25 cellular contexts compared by ENCODE assay signal in genomic region chr14:76591270-76591669, GRCh38.
DNase-seq lines count a peak whose midpoint lies in the region; ATAC-seq and TF ChIP-seq lines count a peak whose summit lies in the region.
"Had no signal": no experiment of that assay in that cellular context is flagged by ENCODE, and none has a peak within 500 bp of the region (broad histone marks: within the 10 kb centered on the region; RNA-seq: fewer than 3 reads in every experiment).

No MANE protein-coding gene starts in this region.

- H3K27ac ChIP-seq in A673 (ENCODE audit: low read depth, low read length, poor library complexity, severe bottlenecking) (no peak overlapping the region), HEK293 (ENCODE audit: extremely low read depth, low read depth, low read length) (no peak overlapping the region), breast epithelium (no peak overlapping the region)
- H3K27ac ChIP-seq: spleen had no signal

- H3K36me3 Mint-ChIP-seq in nephron (ENCODE audit: low read depth), result no peaks in the 10 kb centered on the region
- no peaks in the 10 kb centered on the region for H3K36me3 Mint-ChIP-seq in activated CD4-positive, alpha-beta T cell treated with anti-CD3 and anti-CD28 coated beads, Interleukin-2, amount 10 ng/mL, durations not matched to agents 24 days and 14 days (ENCODE audit: low read depth)
- H3K36me3 Mint-ChIP-seq: activated naive CD4-positive, alpha-beta T cell treated with anti-CD3 and anti-CD28 coated beads, Interleukin-2, amount 50 U/mL, for 72 hours; immature natural killer cell had no signal

- TF ChIP-seq POLR2A in breast epithelium (IDR thresholded peaks at IDR 0.05), result no peak

- CTCF ChIA-PET in A673 (lab: Charles Lee), result no interaction called here
- CTCF ChIA-PET in HEK293 (lab: Yijun Ruan, JAX), result no interaction called here

- H3K9me3 ChIP-seq in A673 (ENCODE audit: low read depth, low read length, poor library complexity, severe bottlenecking) (no peaks in the 10 kb centered on the region), HEK293 (ENCODE audit: control insufficient read depth, insufficient read depth, low read depth, low read length) (no peaks in the 10 kb centered on the region), breast epithelium (no peaks in the 10 kb centered on the region)
- H3K9me3 ChIP-seq: SK-N-SH, spleen had no signal

- intact Hi-C loops in A673 (cut with micrococcal nuclease; ENCODE audit: unreplicated experiment), result no loop called here
- intact Hi-C loops in activated CD4-positive, alpha-beta T cell treated with anti-CD3 and anti-CD28 coated beads, Interleukin-2, amount 10 ng/mL, durations not matched to agents 24 days and 14 days (cut with micrococcal nuclease), result no loop called here
- intact Hi-C loops in left ventricle myocardium superior (cut with micrococcal nuclease), result no loop called here
- intact Hi-C loops in breast epithelium (cut with DNase I; ENCODE audit: low total_unique reads), result no loop called here

- H3K27me3 Mint-ChIP-seq in nephron (ENCODE audit: low read depth), result peaks cover 3% of the 10 kb centered on the region
- H3K27me3 Mint-ChIP-seq in activated CD4-positive, alpha-beta T cell treated with anti-CD3 and anti-CD28 coated beads, Interleukin-2, amount 10 ng/mL, durations not matched to agents 24 days and 14 days, result peaks cover under 1% of the 10 kb centered on the region

- peaks cover 7% of the 10 kb centered on the region for H3K9me3 Mint-ChIP-seq in nephron
- H3K9me3 Mint-ChIP-seq in activated CD4-positive, alpha-beta T cell treated with anti-CD3 and anti-CD28 coated beads, Interleukin-2, amount 10 ng/mL, durations not matched to agents 24 days and 14 days, result no peaks in the 10 kb centered on the region
- H3K9me3 Mint-ChIP-seq: activated naive CD4-positive, alpha-beta T cell treated with anti-CD3 and anti-CD28 coated beads, Interleukin-2, amount 50 U/mL, for 72 hours; immature natural killer cell; T-helper 1 cell treated with Interleukin-12 subunit alpha and Interleukin-12 subunit beta and Interleukin-4 antibody, amounts not matched to agents 30 μg/mL and 1 μg/mL, for 36 hours had no signal

- peaks cover 10% of the 10 kb centered on the region for H3K4me1 Mint-ChIP-seq in nephron
- H3K4me1 Mint-ChIP-seq in activated CD4-positive, alpha-beta T cell treated with anti-CD3 and anti-CD28 coated beads, Interleukin-2, amount 10 ng/mL, durations not matched to agents 24 days and 14 days, result no peaks in the 10 kb centered on the region
- H3K4me1 Mint-ChIP-seq: immature natural killer cell, naive B cell had no signal

- ATAC-seq in left ventricle myocardium superior, result no peak
- ATAC-seq: activated CD8-positive, alpha-beta T cell treated with anti-CD3 and anti-CD28 coated beads, Interleukin-2, amount 10 ng/mL, durations not matched to agents 7 days and 5 days; activated naive CD4-positive, alpha-beta T cell treated with anti-CD3 and anti-CD28 coated beads, Interleukin-2, amount 50 U/mL, for 72 hours; HepG2; left lobe of liver; right cardiac atrium had no signal

- no peaks in the 10 kb centered on the region for H3K27me3 ChIP-seq in A673 (replicated peaks; ENCODE audit: insufficient read depth, low read depth, low read length, poor library complexity)
- H3K27me3 ChIP-seq in breast epithelium, result no peaks in the 10 kb centered on the region

- peak overlapping the region; percentile 19 to 62 (median 54) for H3K27ac Mint-ChIP-seq in nephron
- H3K27ac Mint-ChIP-seq in activated CD4-positive, alpha-beta T cell treated with anti-CD3 and anti-CD28 coated beads, Interleukin-2, amount 10 ng/mL, durations not matched to agents 24 days and 14 days, result no peak overlapping the region
- H3K27ac Mint-ChIP-seq: activated CD8-positive, alpha-beta T cell treated with anti-CD3 and anti-CD28 coated beads, Interleukin-2, amount 10 ng/mL, durations not matched to agents 7 days and 5 days; activated naive CD4-positive, alpha-beta T cell treated with anti-CD3 and anti-CD28 coated beads, Interleukin-2, amount 50 U/mL, for 72 hours; endodermal cell; immature natural killer cell; naive B cell; T-helper 1 cell treated with Interleukin-12 subunit alpha and Interleukin-12 subunit beta and Interleukin-4 antibody, amounts not matched to agents 30 μg/mL and 1 μg/mL, for 36 hours had no signal

- H3K4me3 ChIP-seq in A673 (ENCODE audit: low read depth, low read length, poor library complexity, severe bottlenecking) (no peak overlapping the region), HEK293 (ENCODE audit: low read depth, low read length) (no peak overlapping the region), breast epithelium (no peak overlapping the region)
- H3K4me3 ChIP-seq: spleen had no signal

- TF ChIP-seq CTCF in A673 (conservative IDR thresholded peaks at IDR 0.05; ENCODE audit: low read depth, low read length) (no peak), HEK293 (tag by site-specific recombination; IDR thresholded peaks at IDR 0.05) (no peak), nephron (IDR thresholded peaks at IDR 0.05; ENCODE audit: unreplicated experiment in 3 of 3) (no peak), breast epithelium (IDR thresholded peaks at IDR 0.05) (no peak)

- POLR2A ChIA-PET in A673 (lab: Charles Lee; ENCODE audit: low non-redundant PET), result no interaction called here
- POLR2A ChIA-PET in HEK293 (lab: Yijun Ruan, JAX), result no interaction called here

- H3K4me3 Mint-ChIP-seq in nephron, result no peak overlapping the region
- no peak overlapping the region for H3K4me3 Mint-ChIP-seq in activated CD4-positive, alpha-beta T cell treated with anti-CD3 and anti-CD28 coated beads, Interleukin-2, amount 10 ng/mL, durations not matched to agents 24 days and 14 days
- H3K4me3 Mint-ChIP-seq: activated CD8-positive, alpha-beta T cell treated with anti-CD3 and anti-CD28 coated beads, Interleukin-2, amount 10 ng/mL, durations not matched to agents 7 days and 5 days; endodermal cell; immature natural killer cell; naive B cell; T-helper 1 cell treated with Interleukin-12 subunit alpha and Interleukin-12 subunit beta and Interleukin-4 antibody, amounts not matched to agents 30 μg/mL and 1 μg/mL, for 36 hours had no signal

- H3K36me3 ChIP-seq in A673 (ENCODE audit: insufficient read depth, low read length, poor library complexity, severe bottlenecking) (no peaks in the 10 kb centered on the region), HEK293 (ENCODE audit: control insufficient read depth in 2 of 2, insufficient read depth in 1 of 2, low read length in 2 of 2) (no peaks in the 10 kb centered on the region), breast epithelium (no peaks in the 10 kb centered on the region)
- H3K36me3 ChIP-seq: spleen had no signal

- no TSS peak for BruUV-seq in A673 (replicated peaks; lab: Mats Ljungman, UMichigan)

- peak; percentile 31 for DNase-seq in A673 (ENCODE audit: low spot score)
- DNase-seq in astrocyte of the hippocampus (ENCODE audit: low read depth, low spot score), result peak; percentile 62
- no peak for DNase-seq in activated CD4-positive, alpha-beta T cell treated with anti-CD3 and anti-CD28 coated beads, Interleukin-2, amount 10 ng/mL, durations not matched to agents 24 days and 14 days
- DNase-seq in left ventricle myocardium superior, result no peak
- DNase-seq in D341Med (ENCODE audit: low spot score), result no peak
- DNase-seq in breast epithelium (ENCODE audit: low spot score in 2 of 2), result no peak
- DNase-seq: ACHN; activated CD8-positive, alpha-beta T cell treated with anti-CD3 and anti-CD28 coated beads, Interleukin-2, amount 10 ng/mL, durations not matched to agents 7 days and 5 days; aorta; central memory CD4-positive, alpha-beta T cell; DMS79 treated with DMSO at 0.1 percent for 48 hours; endodermal cell; immature natural killer cell; naive B cell; NCI-H1048; NCI-H2029 treated with DMSO at 0.1 percent for 48 hours; SK-N-SH; spleen had no signal

- H3K4me1 ChIP-seq in A673 (ENCODE audit: insufficient read depth, low read length, poor library complexity, severe bottlenecking) (no peaks in the 10 kb centered on the region), HEK293 (ENCODE audit: control insufficient read depth, insufficient read depth, low read length) (no peaks in the 10 kb centered on the region), breast epithelium (no peaks in the 10 kb centered on the region)

TF ChIP-seq in HEK293, 187 proteins besides CTCF, POLR2A, EP300 and RAD21 (continues in another document):
- peak; percentile 29; the same call in 1 of the 2 replicates for TF ChIP-seq PRDM10 (tag by site-specific recombination; IDR thresholded peaks at IDR 0.05)

Comparison
In these comparisons a context has a peak if more than half of its experiments do, and no peak if none do; other contexts are left out.
1. DNase-seq: peak in A673 (single experiment) and astrocyte of the hippocampus (single experiment); none in activated CD4-positive, alpha-beta T cell treated with anti-CD3 and anti-CD28 coated beads, Interleukin-2, amount 10 ng/mL, durations not matched to agents 24 days and 14 days (single experiment), left ventricle myocardium superior (single experiment), D341Med (single experiment) and breast epithelium (0 of 2).